ENCODE assay signal across 11 cellular contexts in the genomic region with DNA sequence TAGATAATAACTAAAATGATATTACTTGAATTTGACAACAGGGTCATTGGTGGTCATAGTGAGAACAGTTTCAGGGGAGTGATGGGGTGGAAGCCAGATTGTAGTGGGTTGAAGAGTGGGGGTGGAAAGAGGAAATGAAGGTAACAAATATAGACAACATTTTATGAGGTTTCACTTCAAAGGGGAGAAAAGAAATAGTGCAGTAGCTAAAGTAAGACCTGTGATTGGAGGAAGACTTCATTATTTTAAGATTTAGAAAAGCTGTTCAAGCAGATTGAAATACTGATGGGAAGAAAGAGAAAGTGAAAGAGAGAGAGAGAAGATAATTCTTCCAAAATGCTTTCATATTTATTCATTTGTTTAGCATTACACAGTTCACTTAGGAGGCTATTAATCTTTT. TPM values are rescaled to one million over a fixed set of nuclear protein-coding genes. Genes with fewer than 3 reads are reported as not detected.
DNase-seq lines count a peak whose midpoint lies in the region; ATAC-seq and TF ChIP-seq lines count a peak whose summit lies in the region.
"Had no signal": no experiment of that assay in that cellular context is flagged by ENCODE, and none has a peak within 500 bp of the region (broad histone marks: within the 10 kb centered on the region; RNA-seq: fewer than 3 reads in every experiment).

No MANE protein-coding gene starts in this region.

- H3K9me3 Mint-ChIP-seq in CD8-positive, alpha-beta T cell, result no peaks in the 10 kb centered on the region
- H3K9me3 Mint-ChIP-seq in endodermal cell, result no peaks in the 10 kb centered on the region
- H3K9me3 Mint-ChIP-seq: neural crest cell had no signal

- H3K27me3 ChIP-seq in CD8-positive, alpha-beta T cell (ENCODE audit: insufficient read depth, low read length), result no peaks in the 10 kb centered on the region
- H3K27me3 ChIP-seq in endodermal cell (ENCODE audit: control insufficient read depth, insufficient read depth, low read length, poor library complexity, severe bottlenecking) (peaks cover 20% of the 10 kb centered on the region), Karpas-422 (ENCODE audit: low read length) (no peaks in the 10 kb centered on the region)
- H3K27me3 ChIP-seq: adrenal gland had no signal

- no peaks in the 10 kb centered on the region for H3K9me3 ChIP-seq in CD8-positive, alpha-beta T cell (ENCODE audit: low read length)
- no peaks in the 10 kb centered on the region for H3K9me3 ChIP-seq in endodermal cell (ENCODE audit: control insufficient read depth, low read length)
- H3K9me3 ChIP-seq in Karpas-422 (ENCODE audit: low read length), result no peaks in the 10 kb centered on the region
- H3K9me3 ChIP-seq: adrenal gland had no signal

- no peak overlapping the region for H2AFZ ChIP-seq in Karpas-422 (ENCODE audit: low read length)

- no peak overlapping the region for H3K27ac ChIP-seq in CD8-positive, alpha-beta T cell (ENCODE audit: low read depth, low read length)
- no peak overlapping the region for H3K27ac ChIP-seq in endodermal cell (ENCODE audit: low read depth, low read length)
- no peak overlapping the region for H3K27ac ChIP-seq in Karpas-422 (ENCODE audit: low read length)
- H3K27ac ChIP-seq: adrenal gland had no signal

- H3K4me1 Mint-ChIP-seq in CD8-positive, alpha-beta T cell (ENCODE audit: low read depth), result peaks cover 31% of the 10 kb centered on the region
- H3K4me1 Mint-ChIP-seq in endodermal cell, result no peaks in the 10 kb centered on the region
- H3K4me1 Mint-ChIP-seq: neural crest cell had no signal

- H3K4me1 ChIP-seq in CD8-positive, alpha-beta T cell (ENCODE audit: insufficient read depth, low read length), result peaks cover 23% of the 10 kb centered on the region
- H3K4me1 ChIP-seq in endodermal cell (ENCODE audit: control insufficient read depth, insufficient read depth, low read length) (no peaks in the 10 kb centered on the region), Karpas-422 (ENCODE audit: low read length) (no peaks in the 10 kb centered on the region; the same call in 1 of the 2 replicates)
- H3K4me1 ChIP-seq: adrenal gland had no signal

- H3K27me3 Mint-ChIP-seq in CD8-positive, alpha-beta T cell (ENCODE audit: low read depth), result no peaks in the 10 kb centered on the region
- peaks cover 5% of the 10 kb centered on the region for H3K27me3 Mint-ChIP-seq in endodermal cell (ENCODE audit: insufficient read depth)

- no peaks in the 10 kb centered on the region for H3K79me2 ChIP-seq in Karpas-422 (ENCODE audit: low read length)

- no peaks in the 10 kb centered on the region for H4K20me1 ChIP-seq in Karpas-422 (ENCODE audit: insufficient read depth, low read depth, low read length)

- H3K4me2 ChIP-seq in Karpas-422 (ENCODE audit: low read depth, low read length, poor library complexity, severe bottlenecking), result no peak overlapping the region

- no peak for DNase-seq in CD8-positive, alpha-beta T cell
- DNase-seq in RPMI8226, result peak; percentile 3
- DNase-seq in endodermal cell, result no peak
- DNase-seq in NCI-H187 treated with DMSO at 0.1 percent for 48 hours (lab: John Stamatoyannopoulos, UW), result no peak
- DNase-seq in cerebellar cortex (ENCODE audit: low spot score), result no peak
- no peak for DNase-seq in Karpas-422
- DNase-seq: adrenal gland, Right ventricle myocardium superior had no signal

- CTCF ChIA-PET in CD8-positive, alpha-beta T cell (lab: Charles Lee), result interaction anchor here (0.6 to 1.8 kb wide), 5 partner anchors 9 to 231 kb away, joined by 3 to 8 read pairs (median 3); no protein-coding TSS in a partner anchor

- H3K36me3 ChIP-seq in CD8-positive, alpha-beta T cell (ENCODE audit: insufficient read depth, low read length), result no peaks in the 10 kb centered on the region
- no peaks in the 10 kb centered on the region for H3K36me3 ChIP-seq in endodermal cell (ENCODE audit: control insufficient read depth, insufficient read depth, low read length)
- H3K36me3 ChIP-seq in Karpas-422 (ENCODE audit: insufficient read depth, low read length), result no peaks in the 10 kb centered on the region
- H3K36me3 ChIP-seq: adrenal gland had no signal

- H3K27ac Mint-ChIP-seq in CD8-positive, alpha-beta T cell, result peak overlapping the region; percentile 49
- no peak overlapping the region for H3K27ac Mint-ChIP-seq in endodermal cell

- H3K9ac ChIP-seq in endodermal cell (ENCODE audit: extremely low read depth, low read length, poor library complexity, severe bottlenecking), result no peak overlapping the region
- H3K9ac ChIP-seq in Karpas-422 (ENCODE audit: low read length), result no peak overlapping the region

- peak; percentile 69 for ATAC-seq in CD8-positive, alpha-beta T cell
- ATAC-seq in GM19043 (IDR thresholded peaks at IDR 0.05; ENCODE audit: low read depth, unreplicated experiment), result peak; percentile 94
- peak; percentile 92 for ATAC-seq in HG02885 (IDR thresholded peaks at IDR 0.05; ENCODE audit: poor library complexity, unreplicated experiment)

- peak overlapping the region; percentile 65 for H3K4me3 Mint-ChIP-seq in CD8-positive, alpha-beta T cell
- no peak overlapping the region for H3K4me3 Mint-ChIP-seq in endodermal cell
- H3K4me3 Mint-ChIP-seq: neural crest cell had no signal

- intact Hi-C loops in CD8-positive, alpha-beta T cell (cut with DNase I, micrococcal nuclease), result no loop called here

- no peak for TF ChIP-seq CTCF in CD8-positive, alpha-beta T cell (IDR thresholded peaks at IDR 0.05)
- no peak for TF ChIP-seq CTCF in endodermal cell (conservative IDR thresholded peaks at IDR 0.05)

- H3K4me3 ChIP-seq in CD8-positive, alpha-beta T cell (ENCODE audit: low read depth, low read length), result peak overlapping the region; percentile 14
- no peak overlapping the region for H3K4me3 ChIP-seq in endodermal cell (ENCODE audit: low read length)
- H3K4me3 ChIP-seq in Karpas-422 (ENCODE audit: low read length), result no peak overlapping the region
- H3K4me3 ChIP-seq: adrenal gland had no signal

- H3K9me2 ChIP-seq in Karpas-422 (replicated peaks; ENCODE audit: insufficient read depth, low read length), result no peaks in the 10 kb centered on the region

- no peaks in the 10 kb centered on the region for H3K36me3 Mint-ChIP-seq in CD8-positive, alpha-beta T cell
- H3K36me3 Mint-ChIP-seq in endodermal cell (ENCODE audit: low read depth), result no peaks in the 10 kb centered on the region

- POLR2A ChIA-PET in CD8-positive, alpha-beta T cell (lab: Charles Lee), result interaction anchor here (0.6 to 1.4 kb wide), 4 partner anchors 15 to 388 kb away, joined by 3 to 5 read pairs (median 4); no protein-coding TSS in a partner anchor

RNA-seq across cellular contexts. Expression of a gene that starts 52.0 kb away (rescaled TPM):
- 10 to 100 TPM; 83.6 to 85.1 TPM for total RNA-seq in CD8-positive, alpha-beta T cell
- under 1 TPM; 0.20 to 0.27 TPM for total RNA-seq in endodermal cell
- polyA plus RNA-seq in endodermal cell (2013, experiment 1 of 2), result 1.2 TPM
- polyA plus RNA-seq in endodermal cell (2013, experiment 2 of 2), result 1.5 TPM
- total RNA-seq in Karpas-422 (2014; rRNA removed; shearing (Covaris generic); ENCODE audit: low replicate concordance), result not detected in 2 replicates

Comparison
In these comparisons a context has a peak if more than half of its experiments do, and no peak if none do; other contexts are left out.
1. RNA of a gene that starts 52.0 kb away (total RNA-seq): 83.6 to 85.1 TPM in CD8-positive, alpha-beta T cell; 0.20 to 0.27 TPM in endodermal cell and not detected in Karpas-422; every median in the first group is over 10 times any median in the second.
2. Peak in every context shown above with its lines, with median percentiles within 50 percentile points of each other: ATAC-seq.